In genomic region chr3:9809615-9810356, GRCh38 we compare ENCODE assay signal across 1 cellular context.
TF ChIP-seq lines count a peak whose summit lies in the region.

Gene TTLL3, plus strand, starts transcription at chr3:9810262. Its CDS starts 400 bp downstream, at chr3:9810662.

TF ChIP-seq in IMR-90, 13 proteins besides CTCF, POLR2A, EP300 and RAD21 (continued from another document):
- TF ChIP-seq SMC3 (IDR thresholded peaks at IDR 0.05; ENCODE audit: low read depth, low read length), result no peak
- no peak for TF ChIP-seq RCOR1 (IDR thresholded peaks at IDR 0.05; ENCODE audit: insufficient replicate concordance, low read length)
